30 cellular contexts compared by ENCODE assay signal in genomic region chr11:46692450-46692849, GRCh38. TPM values are rescaled to one million over a fixed set of nuclear protein-coding genes. Genes with fewer than 3 reads are reported as not detected.
"Had no signal": no experiment of that assay in that cellular context is flagged by ENCODE, and none has a peak within 500 bp of the region (broad histone marks: within the 10 kb centered on the region; RNA-seq: fewer than 3 reads in every experiment).

No MANE protein-coding gene starts in this region.

- H3K9me3 Mint-ChIP-seq: activated CD4-positive, alpha-beta T cell treated with anti-CD3 and anti-CD28 coated beads, Interleukin-2, amount 10 ng/mL, durations not matched to agents 7 days and 5 days; activated naive CD8-positive, alpha-beta T cell treated with anti-CD3 and anti-CD28 coated beads, Interleukin-2, amount 10 ng/mL, durations not matched to agents 7 days and 5 days; activated T-cell treated with anti-CD3 and anti-CD28 coated beads, Interleukin-2, amount 50 U/mL, for 24 hours; activated T-helper 2 cell treated with anti-CD3 and anti-CD28 coated beads, Interferon-gamma antibody, Interleukin-2, Interleukin-4, amounts not matched to agents 10 μg/mL and 5 μg/mL and 100 μg/mL, durations not matched to agents 14 hours and 24 hours and 36 hours; stimulated activated effector memory CD8-positive, alpha-beta T cell treated with anti-CD3 and anti-CD28 coated beads, Interleukin-12 subunit alpha, Interleukin-12 subunit beta, amount 100 ng/mL, for 72 hours had no signal

- H3K27me3 Mint-ChIP-seq: activated CD4-positive, alpha-beta T cell treated with anti-CD3 and anti-CD28 coated beads, Interleukin-2, amount 10 ng/mL, durations not matched to agents 7 days and 5 days; activated naive CD8-positive, alpha-beta T cell treated with anti-CD3 and anti-CD28 coated beads, Interleukin-2, amount 10 ng/mL, durations not matched to agents 7 days and 5 days; activated T-cell treated with anti-CD3 and anti-CD28 coated beads, Interleukin-2, amount 50 U/mL, for 24 hours; progenitor cell of endocrine pancreas had no signal

- H3K4me1 ChIP-seq: colonic mucosa had no signal

- H3K9me3 ChIP-seq: body of pancreas, colonic mucosa, right atrium auricular region, stomach, testis had no signal

- DNase-seq: activated CD4-positive, alpha-beta T cell treated with anti-CD3 and anti-CD28 coated beads, Interleukin-2, amount 10 ng/mL, durations not matched to agents 7 days and 5 days; activated CD8-positive, alpha-beta T cell treated with anti-CD3 and anti-CD28 coated beads, Interleukin-2, amount 10 ng/mL, durations not matched to agents 7 days and 5 days; activated naive CD4-positive, alpha-beta T cell treated with Interleukin-2 at 50 U/mL for 16 hours; activated naive CD8-positive, alpha-beta T cell treated with anti-CD3 and anti-CD28 coated beads, Interleukin-2, amount 10 ng/mL, durations not matched to agents 7 days and 5 days; activated T-cell treated with anti-CD3 and anti-CD28 coated beads, Interleukin-2, amount 50 U/mL, for 24 hours; amygdala; body of pancreas; caudate nucleus; colonic mucosa; foreskin keratinocyte; glutamatergic neuron; hippocampal formation; midbrain; stimulated activated CD4-positive, alpha-beta T cell treated with anti-CD3 and anti-CD28 coated beads, Interleukin-15, amount 100 ng/mL, for 24 hours; stimulated activated CD4-positive, alpha-beta T cell treated with anti-CD3 and anti-CD28 coated beads, Interleukin-4, amount 100 ng/mL, for 1 hour; stomach; T-helper 1 cell; T-helper 9 cell; testis had no signal

- H3K27me3 ChIP-seq: body of pancreas, colonic mucosa, foreskin keratinocyte, right atrium auricular region, stomach, testis had no signal

- H3K4me3 Mint-ChIP-seq: activated CD4-positive, alpha-beta T cell treated with anti-CD3 and anti-CD28 coated beads, Interleukin-2, amount 10 ng/mL, durations not matched to agents 7 days and 5 days; activated CD8-positive, alpha-beta T cell treated with anti-CD3 and anti-CD28 coated beads, Interleukin-2, amount 10 ng/mL, durations not matched to agents 7 days and 5 days; activated naive CD8-positive, alpha-beta T cell treated with anti-CD3 and anti-CD28 coated beads, Interleukin-2, amount 10 ng/mL, durations not matched to agents 7 days and 5 days; activated T-cell treated with anti-CD3 and anti-CD28 coated beads, Interleukin-2, amount 50 U/mL, for 24 hours; stimulated activated effector memory CD8-positive, alpha-beta T cell treated with anti-CD3 and anti-CD28 coated beads, Interleukin-12 subunit alpha, Interleukin-12 subunit beta, amount 100 ng/mL, for 72 hours had no signal

- ATAC-seq: activated CD8-positive, alpha-beta T cell treated with anti-CD3 and anti-CD28 coated beads, Interleukin-2, amount 10 ng/mL, durations not matched to agents 7 days and 5 days; body of pancreas; foreskin keratinocyte; left lobe of liver; stimulated activated effector memory CD8-positive, alpha-beta T cell treated with anti-CD3 and anti-CD28 coated beads, Interleukin-12 subunit alpha, Interleukin-12 subunit beta, amount 100 ng/mL, for 72 hours had no signal

- H3K27ac ChIP-seq: body of pancreas, colonic mucosa, foreskin keratinocyte, testis had no signal

- H3K27ac Mint-ChIP-seq: activated CD4-positive, alpha-beta T cell treated with anti-CD3 and anti-CD28 coated beads, Interleukin-2, amount 10 ng/mL, durations not matched to agents 7 days and 5 days; activated CD8-positive, alpha-beta T cell treated with anti-CD3 and anti-CD28 coated beads, Interleukin-2, amount 10 ng/mL, durations not matched to agents 7 days and 5 days; activated naive CD8-positive, alpha-beta T cell treated with anti-CD3 and anti-CD28 coated beads, Interleukin-2, amount 10 ng/mL, durations not matched to agents 7 days and 5 days; activated T-cell treated with anti-CD3 and anti-CD28 coated beads, Interleukin-2, amount 50 U/mL, for 24 hours; activated T-helper 2 cell treated with anti-CD3 and anti-CD28 coated beads, Interferon-gamma antibody, Interleukin-2, Interleukin-4, amounts not matched to agents 10 μg/mL and 5 μg/mL and 100 μg/mL, durations not matched to agents 14 hours and 24 hours and 36 hours; progenitor cell of endocrine pancreas; stimulated activated effector memory CD8-positive, alpha-beta T cell treated with anti-CD3 and anti-CD28 coated beads, Interleukin-12 subunit alpha, Interleukin-12 subunit beta, amount 100 ng/mL, for 72 hours had no signal

- H3K4me3 ChIP-seq: body of pancreas, colonic mucosa, lung, right atrium auricular region, skin epidermis, stomach, testis had no signal

RNA-seq across cellular contexts. Expression of gene F2, which starts 26.6 kb away (rescaled TPM):
- total RNA-seq: activated naive CD8-positive, alpha-beta T cell treated with anti-CD3 and anti-CD28 coated beads, Interleukin-2, amount 10 ng/mL, durations not matched to agents 7 days and 5 days; body of pancreas; fibroblast of lung; foreskin keratinocyte; osteoblast; right atrium auricular region; ureter had no signal
- polyA plus RNA-seq: fibroblast of lung, foreskin keratinocyte, keratinocyte had no signal
